Comparison of ENCODE assay signal across 18 cellular contexts in the genomic region with DNA sequence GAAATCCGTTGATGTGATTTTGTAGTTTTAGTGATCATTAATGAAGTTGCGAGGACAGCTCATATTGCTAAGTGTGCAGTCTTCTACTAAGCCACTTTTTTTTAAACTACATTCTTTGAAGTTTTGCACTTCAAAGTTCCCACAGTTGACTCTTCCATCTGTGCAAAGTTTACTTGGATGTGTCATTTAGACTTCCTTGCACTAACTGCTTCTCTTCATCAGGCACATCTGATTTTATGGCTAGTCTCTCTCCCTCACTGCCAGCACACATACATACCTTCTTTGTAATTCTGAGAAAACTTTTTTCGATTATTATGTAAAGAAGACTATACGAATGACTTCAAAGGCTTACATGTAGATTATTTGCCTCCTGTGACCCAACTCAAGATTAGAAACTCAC.
"Had no signal": no experiment of that assay in that cellular context is flagged by ENCODE, and none has a peak within 500 bp of the region (broad histone marks: within the 10 kb centered on the region; RNA-seq: fewer than 3 reads in every experiment).

No MANE protein-coding gene starts in this region.

- H3K27me3 ChIP-seq: ascending aorta, esophagus muscularis mucosa, right atrium auricular region, vagina had no signal

- H3K36me3 Mint-ChIP-seq: activated naive CD4-positive, alpha-beta T cell treated with anti-CD3 and anti-CD28 coated beads, Interleukin-2, amount 50 U/mL, for 24 hours had no signal

- ATAC-seq: stimulated activated naive CD8-positive, alpha-beta T cell treated with anti-CD3 and anti-CD28 coated beads, Interleukin-15, amount 100 ng/mL, for 72 hours had no signal

- DNase-seq: activated CD4-positive, alpha-beta T cell treated with anti-CD3 and anti-CD28 coated beads for 1 hour; activated CD8-positive, alpha-beta memory T cell treated with anti-CD3 and anti-CD28 coated beads for 24 hours; activated gamma-delta T cell; effector CD8-positive, alpha-beta T cell; left ventricle myocardium inferior; mammary epithelial cell; stimulated activated CD4-positive, alpha-beta T cell treated with anti-CD3 and anti-CD28 coated beads, Interleukin-4, amount 100 ng/mL, for 1 hour; stimulated activated naive CD8-positive, alpha-beta T cell treated with anti-CD3 and anti-CD28 coated beads, Interleukin-15, amount 100 ng/mL, for 72 hours; WERI-Rb-1 had no signal

- H3K4me3 Mint-ChIP-seq: activated naive CD4-positive, alpha-beta T cell treated with anti-CD3 and anti-CD28 coated beads, Interleukin-2, amount 50 U/mL, for 24 hours; dendritic cell treated with granulocyte-macrophage colony-stimulating factor and Interleukin-4, amounts not matched to agents 40 ng/mL and 50 ng/mL, for 4 days; neural crest cell; stimulated activated naive CD8-positive, alpha-beta T cell treated with anti-CD3 and anti-CD28 coated beads, Interleukin-15, amount 100 ng/mL, for 72 hours had no signal

- H3K27ac Mint-ChIP-seq: activated naive CD4-positive, alpha-beta T cell treated with anti-CD3 and anti-CD28 coated beads, Interleukin-2, amount 50 U/mL, for 24 hours; dendritic cell treated with granulocyte-macrophage colony-stimulating factor and Interleukin-4, amounts not matched to agents 40 ng/mL and 50 ng/mL, for 4 days; progenitor cell of endocrine pancreas; stimulated activated naive CD8-positive, alpha-beta T cell treated with anti-CD3 and anti-CD28 coated beads, Interleukin-15, amount 100 ng/mL, for 72 hours had no signal

- H3K36me3 ChIP-seq: ascending aorta, left ventricle myocardium inferior, right atrium auricular region, vagina, WERI-Rb-1 had no signal

- H3K9me3 Mint-ChIP-seq: activated naive CD4-positive, alpha-beta T cell treated with anti-CD3 and anti-CD28 coated beads, Interleukin-2, amount 50 U/mL, for 24 hours; dendritic cell treated with granulocyte-macrophage colony-stimulating factor and Interleukin-4, amounts not matched to agents 40 ng/mL and 50 ng/mL, for 4 days; neural crest cell; stimulated activated naive CD8-positive, alpha-beta T cell treated with anti-CD3 and anti-CD28 coated beads, Interleukin-15, amount 100 ng/mL, for 72 hours had no signal

- H3K27me3 Mint-ChIP-seq: activated naive CD4-positive, alpha-beta T cell treated with anti-CD3 and anti-CD28 coated beads, Interleukin-2, amount 50 U/mL, for 24 hours; dendritic cell treated with granulocyte-macrophage colony-stimulating factor and Interleukin-4, amounts not matched to agents 40 ng/mL and 50 ng/mL, for 4 days; progenitor cell of endocrine pancreas; stimulated activated naive CD8-positive, alpha-beta T cell treated with anti-CD3 and anti-CD28 coated beads, Interleukin-15, amount 100 ng/mL, for 72 hours had no signal

- H3K4me3 ChIP-seq: ascending aorta, esophagus muscularis mucosa, left ventricle myocardium inferior, right atrium auricular region, smooth muscle cell, vagina had no signal

- H3K4me1 Mint-ChIP-seq: activated naive CD4-positive, alpha-beta T cell treated with anti-CD3 and anti-CD28 coated beads, Interleukin-2, amount 50 U/mL, for 24 hours; neural crest cell; stimulated activated naive CD8-positive, alpha-beta T cell treated with anti-CD3 and anti-CD28 coated beads, Interleukin-15, amount 100 ng/mL, for 72 hours had no signal
